1 cellular context compared by ENCODE assay signal in the genomic region with DNA sequence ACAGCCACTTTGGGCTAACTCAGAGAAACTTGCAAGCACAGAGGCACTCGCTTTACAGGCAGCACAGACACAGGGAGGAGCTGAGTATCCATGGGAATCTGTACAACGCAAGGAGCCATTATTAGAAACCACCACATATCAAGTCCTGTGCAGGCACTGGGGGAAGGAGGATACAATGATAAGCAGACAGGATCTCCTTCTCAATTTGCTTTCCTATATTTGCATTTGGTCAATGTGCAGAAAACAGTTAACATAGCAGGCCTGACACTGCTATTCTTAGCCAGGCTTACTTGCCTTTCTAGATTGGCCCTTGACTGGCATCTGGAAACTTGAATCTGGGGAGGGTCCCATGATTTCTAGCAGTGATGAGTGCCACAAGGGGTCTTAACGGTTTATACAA.
A peak's percentile ranks its signal among the peaks of the same experiment; 100 is the strongest.
TF ChIP-seq lines count a peak whose summit lies in the region.

No MANE protein-coding gene starts in this region.

TF ChIP-seq in K562, 482 proteins besides CTCF, POLR2A, EP300 and RAD21 (continued from another document and continues in another):
- TF ChIP-seq, protein P1, sequence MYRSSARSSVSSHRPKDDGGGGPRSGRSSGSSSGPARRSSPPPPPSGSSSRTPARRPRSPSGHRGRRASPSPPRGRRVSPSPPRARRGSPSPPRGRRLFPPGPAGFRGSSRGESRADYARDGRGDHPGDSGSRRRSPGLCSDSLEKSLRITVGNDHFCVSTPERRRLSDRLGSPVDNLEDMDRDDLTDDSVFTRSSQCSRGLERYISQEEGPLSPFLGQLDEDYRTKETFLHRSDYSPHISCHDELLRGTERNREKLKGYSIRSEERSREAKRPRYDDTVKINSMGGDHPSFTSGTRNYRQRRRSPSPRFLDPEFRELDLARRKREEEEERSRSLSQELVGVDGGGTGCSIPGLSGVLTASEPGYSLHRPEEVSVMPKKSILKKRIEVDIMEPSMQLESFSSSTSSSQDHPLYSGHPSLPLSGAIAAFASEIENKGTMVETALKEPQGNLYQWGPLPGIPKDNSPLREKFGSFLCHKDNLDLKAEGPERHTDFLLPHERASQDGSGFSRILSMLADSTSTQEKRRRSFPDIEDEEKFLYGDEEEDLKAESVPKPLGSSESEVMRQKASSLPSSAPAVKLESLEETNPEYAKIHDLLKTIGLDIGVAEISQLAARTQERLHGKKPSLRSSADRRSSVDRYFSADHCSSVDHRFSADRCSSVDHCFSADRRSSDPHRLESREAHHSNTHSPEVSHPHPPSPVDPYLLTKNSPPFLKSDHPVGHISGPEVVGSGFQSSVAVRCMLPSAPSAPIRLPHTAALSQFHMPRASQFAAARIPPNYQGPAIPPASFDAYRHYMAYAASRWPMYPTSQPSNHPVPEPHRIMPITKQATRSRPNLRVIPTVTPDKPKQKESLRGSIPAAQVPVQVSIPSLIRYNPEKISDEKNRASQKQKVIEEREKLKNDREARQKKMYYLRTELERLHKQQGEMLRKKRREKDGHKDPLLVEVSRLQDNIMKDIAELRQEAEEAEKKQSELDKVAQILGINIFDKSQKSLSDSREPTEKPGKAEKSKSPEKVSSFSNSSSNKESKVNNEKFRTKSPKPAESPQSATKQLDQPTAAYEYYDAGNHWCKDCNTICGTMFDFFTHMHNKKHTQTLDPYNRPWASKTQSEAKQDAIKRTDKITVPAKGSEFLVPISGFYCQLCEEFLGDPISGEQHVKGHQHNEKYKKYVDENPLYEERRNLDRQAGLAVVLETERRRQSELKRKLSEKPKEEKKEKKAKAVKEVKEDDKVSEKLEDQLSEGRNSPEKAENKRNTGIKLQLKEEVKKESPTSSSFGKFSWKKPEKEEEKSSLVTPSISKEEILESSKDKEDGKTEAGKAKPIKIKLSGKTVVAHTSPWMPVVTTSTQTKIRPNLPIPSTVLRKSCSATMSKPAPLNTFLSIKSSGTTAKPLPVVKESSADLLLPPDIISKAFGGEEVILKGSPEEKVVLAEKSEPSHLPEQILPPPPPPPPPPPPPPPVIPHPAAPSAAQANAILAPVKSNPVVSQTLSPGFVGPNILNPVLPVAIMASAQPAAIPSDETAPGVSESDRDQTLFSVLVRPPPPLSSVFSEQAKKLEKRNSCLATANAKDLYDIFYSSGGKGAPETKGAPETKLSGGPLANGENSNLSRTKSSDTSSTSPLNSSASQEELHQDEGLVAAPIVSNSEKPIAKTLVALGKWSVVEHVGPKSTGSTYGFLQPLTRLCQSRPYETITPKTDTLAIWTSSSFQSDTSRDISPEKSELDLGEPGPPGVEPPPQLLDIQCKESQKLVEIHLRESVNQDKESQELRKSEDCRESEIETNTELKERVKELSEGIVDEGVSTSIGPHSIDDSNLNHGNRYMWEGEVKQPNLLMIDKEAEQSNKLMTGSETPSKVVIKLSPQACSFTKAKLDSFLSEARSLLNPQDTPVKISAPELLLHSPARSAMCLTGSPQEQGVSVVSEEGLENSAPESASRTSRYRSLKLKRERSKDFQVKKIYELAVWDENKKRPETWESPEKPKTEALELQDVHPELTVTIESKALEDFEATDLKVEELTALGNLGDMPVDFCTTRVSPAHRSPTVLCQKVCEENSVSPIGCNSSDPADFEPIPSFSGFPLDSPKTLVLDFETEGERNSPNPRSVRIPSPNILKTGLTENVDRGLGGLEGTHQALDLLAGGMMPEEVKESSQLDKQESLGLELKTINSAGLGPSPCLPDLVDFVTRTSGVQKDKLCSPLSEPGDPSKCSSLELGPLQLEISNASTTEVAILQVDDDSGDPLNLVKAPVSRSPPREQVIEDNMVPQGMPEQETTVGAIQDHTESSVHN (IDR thresholded peaks at IDR 0.05; ENCODE audit: borderline replicate concordance in 1 of 2, low read depth in 1 of 2), result no peak
- TF ChIP-seq CBFA2T2 (conservative IDR thresholded peaks at IDR 0.05) (peak; percentile 99), CC2D1A (IDR thresholded peaks at IDR 0.05) (peak; percentile 98), CHCHD3 (CRISPR knock-in tag; IDR thresholded peaks at IDR 0.05) (no peak), RAD51 (IDR thresholded peaks at IDR 0.05; ENCODE audit: borderline replicate concordance, low read depth) (0 out of 2 replicates have a peak, but pooled peaks have one; percentile 12), ARID1B (IDR thresholded peaks at IDR 0.05) (peak; percentile 99), BCOR (IDR thresholded peaks at IDR 0.05) (peak; percentile 86), STAT5B (CRISPR knock-in tag; IDR thresholded peaks at IDR 0.05) (no peak), ZNF75A (CRISPR knock-in tag; IDR thresholded peaks at IDR 0.05) (no peak), PCBP1 (IDR thresholded peaks at IDR 0.05; ENCODE audit: low read depth, low read length, poor library complexity, severe bottlenecking) (no peak), HEY1 (CRISPR knock-in tag; IDR thresholded peaks at IDR 0.05; ENCODE audit: borderline replicate concordance) (peak; percentile 27; the same call in 1 of the 2 replicates), SMARCE1 (IDR thresholded peaks at IDR 0.05) (peak; percentile 95), NCOA2 (IDR thresholded peaks at IDR 0.05; ENCODE audit: partially characterized antibody in 2 of 2) (peak; percentile 31 to 83), ZC3H11A (IDR thresholded peaks at IDR 0.05; ENCODE audit: low read depth, low read length) (no peak), ZSCAN32 (CRISPR knock-in tag; IDR thresholded peaks at IDR 0.05) (no peak), ZNF589 (CRISPR knock-in tag; IDR thresholded peaks at IDR 0.05; ENCODE audit: low read depth) (peak; percentile 94), TAF15 (IDR thresholded peaks at IDR 0.05; ENCODE audit: low read depth, low read length) (no peak), MCM7 (IDR thresholded peaks at IDR 0.05) (no peak), ZNF76 (CRISPR knock-in tag; IDR thresholded peaks at IDR 0.05; ENCODE audit: borderline replicate concordance) (no peak), POLR2G (IDR thresholded peaks at IDR 0.05; ENCODE audit: low read depth, low read length) (no peak), ZNF23 (CRISPR knock-in tag; IDR thresholded peaks at IDR 0.05) (no peak), ZFP1 (CRISPR knock-in tag; IDR thresholded peaks at IDR 0.05) (no peak), NR1H2 (CRISPR knock-in tag; IDR thresholded peaks at IDR 0.05) (no peak), CBX2 (IDR thresholded peaks at IDR 0.05; ENCODE audit: insufficient read depth, low read length, poor library complexity, severe bottlenecking) (no peak), NFYB (IDR thresholded peaks at IDR 0.05; ENCODE audit: extremely low read depth, insufficient read length) (no peak), HMG20B (CRISPR knock-in tag; IDR thresholded peaks at IDR 0.05) (no peak)
- TF ChIP-seq, protein P2, sequence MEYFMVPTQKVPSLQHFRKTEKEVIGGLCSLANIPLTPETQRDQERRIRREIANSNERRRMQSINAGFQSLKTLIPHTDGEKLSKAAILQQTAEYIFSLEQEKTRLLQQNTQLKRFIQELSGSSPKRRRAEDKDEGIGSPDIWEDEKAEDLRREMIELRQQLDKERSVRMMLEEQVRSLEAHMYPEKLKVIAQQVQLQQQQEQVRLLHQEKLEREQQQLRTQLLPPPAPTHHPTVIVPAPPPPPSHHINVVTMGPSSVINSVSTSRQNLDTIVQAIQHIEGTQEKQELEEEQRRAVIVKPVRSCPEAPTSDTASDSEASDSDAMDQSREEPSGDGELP (CRISPR knock-in tag; IDR thresholded peaks at IDR 0.05; ENCODE audit: borderline replicate concordance), result no peak
- TF ChIP-seq, protein P3, sequence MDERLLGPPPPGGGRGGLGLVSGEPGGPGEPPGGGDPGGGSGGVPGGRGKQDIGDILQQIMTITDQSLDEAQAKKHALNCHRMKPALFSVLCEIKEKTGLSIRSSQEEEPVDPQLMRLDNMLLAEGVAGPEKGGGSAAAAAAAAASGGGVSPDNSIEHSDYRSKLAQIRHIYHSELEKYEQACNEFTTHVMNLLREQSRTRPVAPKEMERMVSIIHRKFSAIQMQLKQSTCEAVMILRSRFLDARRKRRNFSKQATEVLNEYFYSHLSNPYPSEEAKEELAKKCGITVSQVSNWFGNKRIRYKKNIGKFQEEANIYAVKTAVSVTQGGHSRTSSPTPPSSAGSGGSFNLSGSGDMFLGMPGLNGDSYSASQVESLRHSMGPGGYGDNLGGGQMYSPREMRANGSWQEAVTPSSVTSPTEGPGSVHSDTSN (CRISPR knock-in tag; IDR thresholded peaks at IDR 0.05; ENCODE audit: low read depth), result no peak
- TF ChIP-seq, protein P3 (tag; conservative IDR thresholded peaks at IDR 0.05; ENCODE audit: low read depth), result peak; percentile 16; the same call in 1 of the 2 replicates
- TF ChIP-seq, protein P4, sequence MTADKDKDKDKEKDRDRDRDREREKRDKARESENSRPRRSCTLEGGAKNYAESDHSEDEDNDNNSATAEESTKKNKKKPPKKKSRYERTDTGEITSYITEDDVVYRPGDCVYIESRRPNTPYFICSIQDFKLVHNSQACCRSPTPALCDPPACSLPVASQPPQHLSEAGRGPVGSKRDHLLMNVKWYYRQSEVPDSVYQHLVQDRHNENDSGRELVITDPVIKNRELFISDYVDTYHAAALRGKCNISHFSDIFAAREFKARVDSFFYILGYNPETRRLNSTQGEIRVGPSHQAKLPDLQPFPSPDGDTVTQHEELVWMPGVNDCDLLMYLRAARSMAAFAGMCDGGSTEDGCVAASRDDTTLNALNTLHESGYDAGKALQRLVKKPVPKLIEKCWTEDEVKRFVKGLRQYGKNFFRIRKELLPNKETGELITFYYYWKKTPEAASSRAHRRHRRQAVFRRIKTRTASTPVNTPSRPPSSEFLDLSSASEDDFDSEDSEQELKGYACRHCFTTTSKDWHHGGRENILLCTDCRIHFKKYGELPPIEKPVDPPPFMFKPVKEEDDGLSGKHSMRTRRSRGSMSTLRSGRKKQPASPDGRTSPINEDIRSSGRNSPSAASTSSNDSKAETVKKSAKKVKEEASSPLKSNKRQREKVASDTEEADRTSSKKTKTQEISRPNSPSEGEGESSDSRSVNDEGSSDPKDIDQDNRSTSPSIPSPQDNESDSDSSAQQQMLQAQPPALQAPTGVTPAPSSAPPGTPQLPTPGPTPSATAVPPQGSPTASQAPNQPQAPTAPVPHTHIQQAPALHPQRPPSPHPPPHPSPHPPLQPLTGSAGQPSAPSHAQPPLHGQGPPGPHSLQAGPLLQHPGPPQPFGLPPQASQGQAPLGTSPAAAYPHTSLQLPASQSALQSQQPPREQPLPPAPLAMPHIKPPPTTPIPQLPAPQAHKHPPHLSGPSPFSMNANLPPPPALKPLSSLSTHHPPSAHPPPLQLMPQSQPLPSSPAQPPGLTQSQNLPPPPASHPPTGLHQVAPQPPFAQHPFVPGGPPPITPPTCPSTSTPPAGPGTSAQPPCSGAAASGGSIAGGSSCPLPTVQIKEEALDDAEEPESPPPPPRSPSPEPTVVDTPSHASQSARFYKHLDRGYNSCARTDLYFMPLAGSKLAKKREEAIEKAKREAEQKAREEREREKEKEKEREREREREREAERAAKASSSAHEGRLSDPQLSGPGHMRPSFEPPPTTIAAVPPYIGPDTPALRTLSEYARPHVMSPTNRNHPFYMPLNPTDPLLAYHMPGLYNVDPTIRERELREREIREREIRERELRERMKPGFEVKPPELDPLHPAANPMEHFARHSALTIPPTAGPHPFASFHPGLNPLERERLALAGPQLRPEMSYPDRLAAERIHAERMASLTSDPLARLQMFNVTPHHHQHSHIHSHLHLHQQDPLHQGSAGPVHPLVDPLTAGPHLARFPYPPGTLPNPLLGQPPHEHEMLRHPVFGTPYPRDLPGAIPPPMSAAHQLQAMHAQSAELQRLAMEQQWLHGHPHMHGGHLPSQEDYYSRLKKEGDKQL (CRISPR knock-in tag; IDR thresholded peaks at IDR 0.05; ENCODE audit: borderline replicate concordance), result no peak; the same call in 1 of the 2 replicates
- TF ChIP-seq, protein P5, sequence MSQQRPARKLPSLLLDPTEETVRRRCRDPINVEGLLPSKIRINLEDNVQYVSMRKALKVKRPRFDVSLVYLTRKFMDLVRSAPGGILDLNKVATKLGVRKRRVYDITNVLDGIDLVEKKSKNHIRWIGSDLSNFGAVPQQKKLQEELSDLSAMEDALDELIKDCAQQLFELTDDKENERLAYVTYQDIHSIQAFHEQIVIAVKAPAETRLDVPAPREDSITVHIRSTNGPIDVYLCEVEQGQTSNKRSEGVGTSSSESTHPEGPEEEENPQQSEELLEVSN (IDR thresholded peaks at IDR 0.05; ENCODE audit: borderline replicate concordance in 1 of 2, extremely low read depth in 1 of 2, insufficient read depth in 1 of 2, insufficient read length in 1 of 2, low read depth in 1 of 2, low read length in 1 of 2, poor library complexity in 1 of 2, severe bottlenecking in 1 of 2), result no peak
- TF ChIP-seq, protein P6, sequence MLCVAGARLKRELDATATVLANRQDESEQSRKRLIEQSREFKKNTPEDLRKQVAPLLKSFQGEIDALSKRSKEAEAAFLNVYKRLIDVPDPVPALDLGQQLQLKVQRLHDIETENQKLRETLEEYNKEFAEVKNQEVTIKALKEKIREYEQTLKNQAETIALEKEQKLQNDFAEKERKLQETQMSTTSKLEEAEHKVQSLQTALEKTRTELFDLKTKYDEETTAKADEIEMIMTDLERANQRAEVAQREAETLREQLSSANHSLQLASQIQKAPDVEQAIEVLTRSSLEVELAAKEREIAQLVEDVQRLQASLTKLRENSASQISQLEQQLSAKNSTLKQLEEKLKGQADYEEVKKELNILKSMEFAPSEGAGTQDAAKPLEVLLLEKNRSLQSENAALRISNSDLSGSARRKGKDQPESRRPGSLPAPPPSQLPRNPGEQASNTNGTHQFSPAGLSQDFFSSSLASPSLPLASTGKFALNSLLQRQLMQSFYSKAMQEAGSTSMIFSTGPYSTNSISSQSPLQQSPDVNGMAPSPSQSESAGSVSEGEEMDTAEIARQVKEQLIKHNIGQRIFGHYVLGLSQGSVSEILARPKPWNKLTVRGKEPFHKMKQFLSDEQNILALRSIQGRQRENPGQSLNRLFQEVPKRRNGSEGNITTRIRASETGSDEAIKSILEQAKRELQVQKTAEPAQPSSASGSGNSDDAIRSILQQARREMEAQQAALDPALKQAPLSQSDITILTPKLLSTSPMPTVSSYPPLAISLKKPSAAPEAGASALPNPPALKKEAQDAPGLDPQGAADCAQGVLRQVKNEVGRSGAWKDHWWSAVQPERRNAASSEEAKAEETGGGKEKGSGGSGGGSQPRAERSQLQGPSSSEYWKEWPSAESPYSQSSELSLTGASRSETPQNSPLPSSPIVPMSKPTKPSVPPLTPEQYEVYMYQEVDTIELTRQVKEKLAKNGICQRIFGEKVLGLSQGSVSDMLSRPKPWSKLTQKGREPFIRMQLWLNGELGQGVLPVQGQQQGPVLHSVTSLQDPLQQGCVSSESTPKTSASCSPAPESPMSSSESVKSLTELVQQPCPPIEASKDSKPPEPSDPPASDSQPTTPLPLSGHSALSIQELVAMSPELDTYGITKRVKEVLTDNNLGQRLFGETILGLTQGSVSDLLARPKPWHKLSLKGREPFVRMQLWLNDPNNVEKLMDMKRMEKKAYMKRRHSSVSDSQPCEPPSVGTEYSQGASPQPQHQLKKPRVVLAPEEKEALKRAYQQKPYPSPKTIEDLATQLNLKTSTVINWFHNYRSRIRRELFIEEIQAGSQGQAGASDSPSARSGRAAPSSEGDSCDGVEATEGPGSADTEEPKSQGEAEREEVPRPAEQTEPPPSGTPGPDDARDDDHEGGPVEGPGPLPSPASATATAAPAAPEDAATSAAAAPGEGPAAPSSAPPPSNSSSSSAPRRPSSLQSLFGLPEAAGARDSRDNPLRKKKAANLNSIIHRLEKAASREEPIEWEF (CRISPR knock-in tag; IDR thresholded peaks at IDR 0.05), result 0 out of 2 replicates have a peak, but pooled peaks have one; percentile 82
